1 cellular context compared by ENCODE assay signal in genomic region chr11:67420646-67421420, GRCh38.
TF ChIP-seq lines count a peak whose summit lies in the region.

No MANE protein-coding gene starts in this region.

TF ChIP-seq in HepG2, 621 proteins besides CTCF, POLR2A, EP300 and RAD21 (continues in another document):
- TF ChIP-seq ZNF772 (CRISPR knock-in tag; IDR thresholded peaks at IDR 0.05) (peak; percentile 19; the same call in 1 of the 2 replicates), ZIK1 (CRISPR knock-in tag; IDR thresholded peaks at IDR 0.05; ENCODE audit: borderline replicate concordance, low read depth) (0 out of 2 replicates have a peak, but pooled peaks have one; percentile 61), ZFP37 (CRISPR knock-in tag; IDR thresholded peaks at IDR 0.05; ENCODE audit: borderline replicate concordance) (no peak), ZZZ3 (CRISPR knock-in tag; IDR thresholded peaks at IDR 0.05; ENCODE audit: borderline replicate concordance) (no peak), AHDC1 (CRISPR knock-in tag; IDR thresholded peaks at IDR 0.05; ENCODE audit: borderline replicate concordance) (no peak), BHLHE40 (IDR thresholded peaks at IDR 0.05; ENCODE audit: low read length) (no peak; the same call in 1 of the 2 replicates), ZNF12 (CRISPR knock-in tag; IDR thresholded peaks at IDR 0.05) (no peak), CHD4 (IDR thresholded peaks at IDR 0.05; ENCODE audit: borderline replicate concordance, low read length) (no peak), ZNF570 (CRISPR knock-in tag; IDR thresholded peaks at IDR 0.05; ENCODE audit: borderline replicate concordance) (no peak), SAP130 (CRISPR knock-in tag; IDR thresholded peaks at IDR 0.05; ENCODE audit: low read depth) (peak; percentile 64; the same call in 1 of the 2 replicates), IRF1 (CRISPR knock-in tag; IDR thresholded peaks at IDR 0.05; ENCODE audit: low read depth) (no peak), ATF1 (CRISPR knock-in tag; IDR thresholded peaks at IDR 0.05) (no peak), POLR2AphosphoS5 (IDR thresholded peaks at IDR 0.05; ENCODE audit: low read depth, low read length) (peak; percentile 57; the same call in 1 of the 2 replicates), KDM4B (CRISPR knock-in tag; IDR thresholded peaks at IDR 0.05) (no peak), MEF2D (CRISPR knock-in tag; IDR thresholded peaks at IDR 0.05) (no peak), CCDC6 (CRISPR knock-in tag; IDR thresholded peaks at IDR 0.05) (peak; percentile 89; the same call in 1 of the 2 replicates), ZBTB34 (CRISPR knock-in tag; IDR thresholded peaks at IDR 0.05) (no peak), TCF7 (IDR thresholded peaks at IDR 0.05; ENCODE audit: low read depth) (no peak), U2AF1 (optimal IDR thresholded peaks at IDR 0.05; ENCODE audit: low read depth, low read length) (no peak), ZNF546 (CRISPR knock-in tag; conservative IDR thresholded peaks at IDR 0.05) (no peak), TFAP4 (IDR thresholded peaks at IDR 0.05; ENCODE audit: borderline replicate concordance, low read depth) (peak; percentile 55; the same call in 1 of the 2 replicates), SNAPC2 (CRISPR knock-in tag; IDR thresholded peaks at IDR 0.05) (no peak), HOXD1 (CRISPR knock-in tag; IDR thresholded peaks at IDR 0.05) (no peak), LRRFIP1 (CRISPR knock-in tag; conservative IDR thresholded peaks at IDR 0.05) (no peak), BORCS8-MEF2B (CRISPR knock-in tag; IDR thresholded peaks at IDR 0.05) (no peak), AKAP8 (CRISPR knock-in tag; IDR thresholded peaks at IDR 0.05) (no peak), ZNF672 (CRISPR knock-in tag; IDR thresholded peaks at IDR 0.05) (no peak), XRCC5 (optimal IDR thresholded peaks at IDR 0.05; ENCODE audit: low read length) (no peak), SRY (CRISPR knock-in tag; IDR thresholded peaks at IDR 0.05) (peak; percentile 40; the same call in 1 of the 2 replicates), ZNF331 (CRISPR knock-in tag; IDR thresholded peaks at IDR 0.05) (no peak; the same call in 1 of the 2 replicates), GLI4 (CRISPR knock-in tag; IDR thresholded peaks at IDR 0.05; ENCODE audit: borderline replicate concordance) (no peak), ERF (CRISPR knock-in tag; IDR thresholded peaks at IDR 0.05) (no peak; the same call in 1 of the 2 replicates), KDM5B (CRISPR knock-in tag; IDR thresholded peaks at IDR 0.05; ENCODE audit: borderline replicate concordance) (no peak), SMARCE1 (IDR thresholded peaks at IDR 0.05; ENCODE audit: borderline replicate concordance) (no peak), RFXAP (CRISPR knock-in tag; IDR thresholded peaks at IDR 0.05; ENCODE audit: borderline replicate concordance) (peak; percentile 44; the same call in 1 of the 2 replicates), RFX3 (CRISPR knock-in tag; IDR thresholded peaks at IDR 0.05) (no peak), KDM5A (IDR thresholded peaks at IDR 0.05; ENCODE audit: borderline replicate concordance, low read length) (no peak), KMT2A (CRISPR knock-in tag; IDR thresholded peaks at IDR 0.05) (no peak), ZBTB43 (CRISPR knock-in tag; conservative IDR thresholded peaks at IDR 0.05) (peak; percentile 64; the same call in 1 of the 2 replicates), RBFOX2 (IDR thresholded peaks at IDR 0.05; ENCODE audit: low read depth, low read length) (peak; percentile 72), GPBP1L1 (CRISPR knock-in tag; IDR thresholded peaks at IDR 0.05) (no peak), NAIF1 (CRISPR knock-in tag; IDR thresholded peaks at IDR 0.05; ENCODE audit: borderline replicate concordance) (no peak), SYNCRIP (IDR thresholded peaks at IDR 0.05; ENCODE audit: insufficient read depth, low read depth, low read length) (no peak), ZBTB14 (CRISPR knock-in tag; IDR thresholded peaks at IDR 0.05) (no peak), NR1H2 (CRISPR knock-in tag; IDR thresholded peaks at IDR 0.05; ENCODE audit: borderline replicate concordance, low read depth) (no peak), PAWR (CRISPR knock-in tag; IDR thresholded peaks at IDR 0.05; ENCODE audit: borderline replicate concordance) (no peak), THAP7 (CRISPR knock-in tag; IDR thresholded peaks at IDR 0.05) (no peak), IKZF4 (CRISPR knock-in tag; IDR thresholded peaks at IDR 0.05; ENCODE audit: borderline replicate concordance, low read depth, not compliant biosample characterization) (no peak), ZFP90 (CRISPR knock-in tag; IDR thresholded peaks at IDR 0.05; ENCODE audit: borderline replicate concordance) (0 out of 2 replicates have a peak, but pooled peaks have one; percentile 21), ARID2 (CRISPR knock-in tag; IDR thresholded peaks at IDR 0.05; ENCODE audit: borderline replicate concordance) (no peak), ZNF773 (CRISPR knock-in tag; IDR thresholded peaks at IDR 0.05; ENCODE audit: borderline replicate concordance) (peak; percentile 50; the same call in 1 of the 2 replicates)
